In genomic region chr19:21835810-21836444, GRCh38 we compare ENCODE assay signal across 1 cellular context.
A peak's percentile ranks its signal among the peaks of the same experiment; 100 is the strongest.
TF ChIP-seq lines count a peak whose summit lies in the region.

ZNF43 (minus strand) TSS chr19:21836182; CDS start chr19:21836038, 144 bp downstream.

TF ChIP-seq in HepG2, 621 proteins besides CTCF, POLR2A, EP300 and RAD21 (continued from another document and continues in another):
- no peak for TF ChIP-seq ZNF512B (CRISPR knock-in tag; IDR thresholded peaks at IDR 0.05; ENCODE audit: borderline replicate concordance)
- TF ChIP-seq, protein P1, sequence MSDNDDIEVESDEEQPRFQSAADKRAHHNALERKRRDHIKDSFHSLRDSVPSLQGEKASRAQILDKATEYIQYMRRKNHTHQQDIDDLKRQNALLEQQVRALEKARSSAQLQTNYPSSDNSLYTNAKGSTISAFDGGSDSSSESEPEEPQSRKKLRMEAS (IDR thresholded peaks at IDR 0.05) = 0 out of 2 replicates have a peak, but pooled peaks have one; percentile 27
- no peak for TF ChIP-seq FOXK1 (CRISPR knock-in tag; IDR thresholded peaks at IDR 0.05; ENCODE audit: borderline replicate concordance, low read depth)
- peak; percentile 6; the same call in 1 of the 2 replicates for TF ChIP-seq BHLHE40 (IDR thresholded peaks at IDR 0.05; ENCODE audit: low read length)
- TF ChIP-seq ZNF720 (CRISPR knock-in tag; IDR thresholded peaks at IDR 0.05) = no peak
- TF ChIP-seq KLF6 (CRISPR knock-in tag; IDR thresholded peaks at IDR 0.05) = no peak
- no peak for TF ChIP-seq TAF15 (IDR thresholded peaks at IDR 0.05; ENCODE audit: low read depth, low read length, poor library complexity, severe bottlenecking)
- TF ChIP-seq POLR2G (IDR thresholded peaks at IDR 0.05; ENCODE audit: low read depth, low read length) = peak; percentile 82
- TF ChIP-seq PHF5A (CRISPR knock-in tag; IDR thresholded peaks at IDR 0.05; ENCODE audit: low read depth, unreplicated experiment) = no peak
- TF ChIP-seq SNAPC2 (CRISPR knock-in tag; IDR thresholded peaks at IDR 0.05) = no peak
- TF ChIP-seq, protein P2, sequence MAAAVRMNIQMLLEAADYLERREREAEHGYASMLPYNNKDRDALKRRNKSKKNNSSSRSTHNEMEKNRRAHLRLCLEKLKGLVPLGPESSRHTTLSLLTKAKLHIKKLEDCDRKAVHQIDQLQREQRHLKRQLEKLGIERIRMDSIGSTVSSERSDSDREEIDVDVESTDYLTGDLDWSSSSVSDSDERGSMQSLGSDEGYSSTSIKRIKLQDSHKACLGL (CRISPR knock-in tag; IDR thresholded peaks at IDR 0.05) = no peak
- TF ChIP-seq U2AF2 (IDR thresholded peaks at IDR 0.05; ENCODE audit: low read depth, low read length) = no peak
- TF ChIP-seq NCOA2 (CRISPR knock-in tag; IDR thresholded peaks at IDR 0.05) = no peak
- no peak for TF ChIP-seq PHB2 (IDR thresholded peaks at IDR 0.05; ENCODE audit: partially characterized antibody)
- TF ChIP-seq ZNF180 (CRISPR knock-in tag; IDR thresholded peaks at IDR 0.05; ENCODE audit: borderline replicate concordance, low read depth) = no peak
- TF ChIP-seq KDM3A (CRISPR knock-in tag; IDR thresholded peaks at IDR 0.05; ENCODE audit: low read depth) = no peak
- TF ChIP-seq, protein P3, sequence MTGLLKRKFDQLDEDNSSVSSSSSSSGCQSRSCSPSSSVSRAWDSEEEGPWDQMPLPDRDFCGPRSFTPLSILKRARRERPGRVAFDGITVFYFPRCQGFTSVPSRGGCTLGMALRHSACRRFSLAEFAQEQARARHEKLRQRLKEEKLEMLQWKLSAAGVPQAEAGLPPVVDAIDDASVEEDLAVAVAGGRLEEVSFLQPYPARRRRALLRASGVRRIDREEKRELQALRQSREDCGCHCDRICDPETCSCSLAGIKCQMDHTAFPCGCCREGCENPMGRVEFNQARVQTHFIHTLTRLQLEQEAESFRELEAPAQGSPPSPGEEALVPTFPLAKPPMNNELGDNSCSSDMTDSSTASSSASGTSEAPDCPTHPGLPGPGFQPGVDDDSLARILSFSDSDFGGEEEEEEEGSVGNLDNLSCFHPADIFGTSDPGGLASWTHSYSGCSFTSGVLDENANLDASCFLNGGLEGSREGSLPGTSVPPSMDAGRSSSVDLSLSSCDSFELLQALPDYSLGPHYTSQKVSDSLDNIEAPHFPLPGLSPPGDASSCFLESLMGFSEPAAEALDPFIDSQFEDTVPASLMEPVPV (CRISPR knock-in tag; IDR thresholded peaks at IDR 0.05) = peak; percentile 46; the same call in 1 of the 2 replicates
- TF ChIP-seq BRF2 (CRISPR knock-in tag; IDR thresholded peaks at IDR 0.05) = no peak
- TF ChIP-seq GATAD1 (CRISPR knock-in tag; IDR thresholded peaks at IDR 0.05) = peak; percentile 41; the same call in 1 of the 2 replicates
- TF ChIP-seq ZNF670 (CRISPR knock-in tag; IDR thresholded peaks at IDR 0.05; ENCODE audit: borderline replicate concordance) = no peak
- TF ChIP-seq, protein P4, sequence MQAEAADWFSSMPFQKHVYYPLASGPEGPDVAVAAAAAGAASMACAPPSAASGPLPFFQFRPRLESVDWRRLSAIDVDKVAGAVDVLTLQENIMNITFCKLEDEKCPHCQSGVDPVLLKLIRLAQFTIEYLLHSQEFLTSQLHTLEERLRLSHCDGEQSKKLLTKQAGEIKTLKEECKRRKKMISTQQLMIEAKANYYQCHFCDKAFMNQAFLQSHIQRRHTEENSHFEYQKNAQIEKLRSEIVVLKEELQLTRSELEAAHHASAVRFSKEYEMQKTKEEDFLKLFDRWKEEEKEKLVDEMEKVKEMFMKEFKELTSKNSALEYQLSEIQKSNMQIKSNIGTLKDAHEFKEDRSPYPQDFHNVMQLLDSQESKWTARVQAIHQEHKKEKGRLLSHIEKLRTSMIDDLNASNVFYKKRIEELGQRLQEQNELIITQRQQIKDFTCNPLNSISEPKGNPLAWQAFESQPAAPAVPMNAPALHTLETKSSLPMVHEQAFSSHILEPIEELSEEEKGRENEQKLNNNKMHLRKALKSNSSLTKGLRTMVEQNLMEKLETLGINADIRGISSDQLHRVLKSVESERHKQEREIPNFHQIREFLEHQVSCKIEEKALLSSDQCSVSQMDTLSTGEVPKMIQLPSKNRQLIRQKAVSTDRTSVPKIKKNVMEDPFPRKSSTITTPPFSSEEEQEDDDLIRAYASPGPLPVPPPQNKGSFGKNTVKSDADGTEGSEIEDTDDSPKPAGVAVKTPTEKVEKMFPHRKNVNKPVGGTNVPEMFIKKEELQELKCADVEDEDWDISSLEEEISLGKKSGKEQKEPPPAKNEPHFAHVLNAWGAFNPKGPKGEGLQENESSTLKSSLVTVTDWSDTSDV (CRISPR knock-in tag; IDR thresholded peaks at IDR 0.05) = no peak
- no peak for TF ChIP-seq ZNF205 (CRISPR knock-in tag; IDR thresholded peaks at IDR 0.05)
- no peak for TF ChIP-seq HHEX (CRISPR knock-in tag; IDR thresholded peaks at IDR 0.05)
- no peak for TF ChIP-seq ZBTB25 (CRISPR knock-in tag; IDR thresholded peaks at IDR 0.05)
- no peak for TF ChIP-seq SIX1 (CRISPR knock-in tag; IDR thresholded peaks at IDR 0.05; ENCODE audit: borderline replicate concordance)
- TF ChIP-seq ATF1 (CRISPR knock-in tag; IDR thresholded peaks at IDR 0.05) = no peak
- TF ChIP-seq ZSCAN21 (CRISPR knock-in tag; IDR thresholded peaks at IDR 0.05; ENCODE audit: borderline replicate concordance) = no peak
- TF ChIP-seq ZNF326 (CRISPR knock-in tag; IDR thresholded peaks at IDR 0.05; ENCODE audit: borderline replicate concordance) = no peak
- no peak for TF ChIP-seq ZNF160 (CRISPR knock-in tag; IDR thresholded peaks at IDR 0.05)
- TF ChIP-seq GPBP1L1 (CRISPR knock-in tag; IDR thresholded peaks at IDR 0.05) = no peak
- peak; percentile 81 for TF ChIP-seq SAP130 (CRISPR knock-in tag; IDR thresholded peaks at IDR 0.05; ENCODE audit: low read depth)
- TF ChIP-seq ZNF253 (CRISPR knock-in tag; IDR thresholded peaks at IDR 0.05; ENCODE audit: borderline replicate concordance) = no peak
- peak; percentile 42 for TF ChIP-seq KAT8 (CRISPR knock-in tag; IDR thresholded peaks at IDR 0.05)
- TF ChIP-seq PHF8 (CRISPR knock-in tag; IDR thresholded peaks at IDR 0.05) = peak; percentile 75
- TF ChIP-seq, protein P5, sequence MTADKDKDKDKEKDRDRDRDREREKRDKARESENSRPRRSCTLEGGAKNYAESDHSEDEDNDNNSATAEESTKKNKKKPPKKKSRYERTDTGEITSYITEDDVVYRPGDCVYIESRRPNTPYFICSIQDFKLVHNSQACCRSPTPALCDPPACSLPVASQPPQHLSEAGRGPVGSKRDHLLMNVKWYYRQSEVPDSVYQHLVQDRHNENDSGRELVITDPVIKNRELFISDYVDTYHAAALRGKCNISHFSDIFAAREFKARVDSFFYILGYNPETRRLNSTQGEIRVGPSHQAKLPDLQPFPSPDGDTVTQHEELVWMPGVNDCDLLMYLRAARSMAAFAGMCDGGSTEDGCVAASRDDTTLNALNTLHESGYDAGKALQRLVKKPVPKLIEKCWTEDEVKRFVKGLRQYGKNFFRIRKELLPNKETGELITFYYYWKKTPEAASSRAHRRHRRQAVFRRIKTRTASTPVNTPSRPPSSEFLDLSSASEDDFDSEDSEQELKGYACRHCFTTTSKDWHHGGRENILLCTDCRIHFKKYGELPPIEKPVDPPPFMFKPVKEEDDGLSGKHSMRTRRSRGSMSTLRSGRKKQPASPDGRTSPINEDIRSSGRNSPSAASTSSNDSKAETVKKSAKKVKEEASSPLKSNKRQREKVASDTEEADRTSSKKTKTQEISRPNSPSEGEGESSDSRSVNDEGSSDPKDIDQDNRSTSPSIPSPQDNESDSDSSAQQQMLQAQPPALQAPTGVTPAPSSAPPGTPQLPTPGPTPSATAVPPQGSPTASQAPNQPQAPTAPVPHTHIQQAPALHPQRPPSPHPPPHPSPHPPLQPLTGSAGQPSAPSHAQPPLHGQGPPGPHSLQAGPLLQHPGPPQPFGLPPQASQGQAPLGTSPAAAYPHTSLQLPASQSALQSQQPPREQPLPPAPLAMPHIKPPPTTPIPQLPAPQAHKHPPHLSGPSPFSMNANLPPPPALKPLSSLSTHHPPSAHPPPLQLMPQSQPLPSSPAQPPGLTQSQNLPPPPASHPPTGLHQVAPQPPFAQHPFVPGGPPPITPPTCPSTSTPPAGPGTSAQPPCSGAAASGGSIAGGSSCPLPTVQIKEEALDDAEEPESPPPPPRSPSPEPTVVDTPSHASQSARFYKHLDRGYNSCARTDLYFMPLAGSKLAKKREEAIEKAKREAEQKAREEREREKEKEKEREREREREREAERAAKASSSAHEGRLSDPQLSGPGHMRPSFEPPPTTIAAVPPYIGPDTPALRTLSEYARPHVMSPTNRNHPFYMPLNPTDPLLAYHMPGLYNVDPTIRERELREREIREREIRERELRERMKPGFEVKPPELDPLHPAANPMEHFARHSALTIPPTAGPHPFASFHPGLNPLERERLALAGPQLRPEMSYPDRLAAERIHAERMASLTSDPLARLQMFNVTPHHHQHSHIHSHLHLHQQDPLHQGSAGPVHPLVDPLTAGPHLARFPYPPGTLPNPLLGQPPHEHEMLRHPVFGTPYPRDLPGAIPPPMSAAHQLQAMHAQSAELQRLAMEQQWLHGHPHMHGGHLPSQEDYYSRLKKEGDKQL (CRISPR knock-in tag; IDR thresholded peaks at IDR 0.05; ENCODE audit: low read depth) = no peak
- no peak for TF ChIP-seq FOXC1 (CRISPR knock-in tag; IDR thresholded peaks at IDR 0.05; ENCODE audit: borderline replicate concordance)
- 0 out of 2 replicates have a peak, but pooled peaks have one; percentile 23 for TF ChIP-seq ZC3H13 (CRISPR knock-in tag; IDR thresholded peaks at IDR 0.05)
- no peak for TF ChIP-seq RCOR2 (CRISPR knock-in tag; IDR thresholded peaks at IDR 0.05)
- TF ChIP-seq, protein P6, sequence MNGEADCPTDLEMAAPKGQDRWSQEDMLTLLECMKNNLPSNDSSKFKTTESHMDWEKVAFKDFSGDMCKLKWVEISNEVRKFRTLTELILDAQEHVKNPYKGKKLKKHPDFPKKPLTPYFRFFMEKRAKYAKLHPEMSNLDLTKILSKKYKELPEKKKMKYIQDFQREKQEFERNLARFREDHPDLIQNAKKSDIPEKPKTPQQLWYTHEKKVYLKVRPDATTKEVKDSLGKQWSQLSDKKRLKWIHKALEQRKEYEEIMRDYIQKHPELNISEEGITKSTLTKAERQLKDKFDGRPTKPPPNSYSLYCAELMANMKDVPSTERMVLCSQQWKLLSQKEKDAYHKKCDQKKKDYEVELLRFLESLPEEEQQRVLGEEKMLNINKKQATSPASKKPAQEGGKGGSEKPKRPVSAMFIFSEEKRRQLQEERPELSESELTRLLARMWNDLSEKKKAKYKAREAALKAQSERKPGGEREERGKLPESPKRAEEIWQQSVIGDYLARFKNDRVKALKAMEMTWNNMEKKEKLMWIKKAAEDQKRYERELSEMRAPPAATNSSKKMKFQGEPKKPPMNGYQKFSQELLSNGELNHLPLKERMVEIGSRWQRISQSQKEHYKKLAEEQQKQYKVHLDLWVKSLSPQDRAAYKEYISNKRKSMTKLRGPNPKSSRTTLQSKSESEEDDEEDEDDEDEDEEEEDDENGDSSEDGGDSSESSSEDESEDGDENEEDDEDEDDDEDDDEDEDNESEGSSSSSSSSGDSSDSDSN (CRISPR knock-in tag; IDR thresholded peaks at IDR 0.05) = peak; percentile 59
- no peak for TF ChIP-seq ZNF580 (CRISPR knock-in tag; IDR thresholded peaks at IDR 0.05; ENCODE audit: borderline replicate concordance, low read depth)
- no peak for TF ChIP-seq ZSCAN12 (CRISPR knock-in tag; IDR thresholded peaks at IDR 0.05)
- TF ChIP-seq DNMT3B (CRISPR knock-in tag; conservative IDR thresholded peaks at IDR 0.05) = no peak
- no peak for TF ChIP-seq MED8 (CRISPR knock-in tag; IDR thresholded peaks at IDR 0.05; ENCODE audit: insufficient replicate concordance)
